ENCODE assay signal across 13 cellular contexts in genomic region chr1:231605389-231606100, GRCh38. TPM values are rescaled to one million over a fixed set of nuclear protein-coding genes. Genes with fewer than 3 reads are reported as not detected.
DNase-seq lines count a peak whose midpoint lies in the region; ATAC-seq and TF ChIP-seq lines count a peak whose summit lies in the region.
"Had no signal": no experiment of that assay in that cellular context is flagged by ENCODE, and none has a peak within 500 bp of the region (broad histone marks: within the 10 kb centered on the region; RNA-seq: fewer than 3 reads in every experiment).

No MANE protein-coding gene starts in this region.

- no peaks in the 10 kb centered on the region for H3K9me1 ChIP-seq in IMR-90 (ENCODE audit: insufficient read depth, low read length)

- WGBS in IMR-90 (ENCODE audit: extremely low coverage in 2 of 2, insufficient read length in 1 of 2), 2 experiments = 51% methylated on average over 5 of the region's 7 CpGs; no CpG with 5 or more reads in 1 of the 2 experiments
- WGBS in prostate gland = 80% methylated on average over 7 of the region's 7 CpGs

- H3K23ac ChIP-seq in IMR-90 (ENCODE audit: low read depth, low read length) = 0 out of 2 replicates have a peak overlapping the region, but pooled peaks have one; percentile 14

- H4K91ac ChIP-seq in IMR-90 (ENCODE audit: insufficient read depth, low read depth, low read length) = no peak overlapping the region

- no peak overlapping the region for H4K8ac ChIP-seq in IMR-90 (ENCODE audit: low read depth in 2 of 2, low read length in 2 of 2)

- DNase-seq in IMR-90 = no peak
- DNase-seq in T-helper 17 cell = no peak
- no peak for DNase-seq in naive thymus-derived CD4-positive, alpha-beta T cell
- no peak for DNase-seq in prostate gland (ENCODE audit: low spot score)
- DNase-seq in NCI-H1417 treated with DMSO at 0.1 percent for 48 hours (lab: John Stamatoyannopoulos, UW) = no peak
- no peak for DNase-seq in ascending aorta (ENCODE audit: low spot score in 2 of 2)
- DNase-seq: DMS153, NCI-H1436, NCI-H2081, NCI-H69, Peyer's patch, SHP77 had no signal

- H3K9me3 ChIP-seq in BLaER1 treated with 17β-estradiol and CSF1 and Interleukin-3, amounts not matched to agents 10 nM and 100 nM (replicated peaks in 1 of 11) = peaks cover 6 to 33% (median 17%) of the 10 kb centered on the region in 11 experiments; a peak in 21 of 22 replicates
- H3K9me3 ChIP-seq in IMR-90 (ENCODE audit: control insufficient read depth, insufficient read depth, low read length) (no peaks in the 10 kb centered on the region), T-helper 17 cell (ENCODE audit: control insufficient read depth, low read length, poor library complexity, severe bottlenecking) (no peaks in the 10 kb centered on the region), prostate gland (no peaks in the 10 kb centered on the region), ascending aorta (no peaks in the 10 kb centered on the region)
- H3K9me3 ChIP-seq in naive thymus-derived CD4-positive, alpha-beta T cell (ENCODE audit: control insufficient read depth in 2 of 3, low read length in 3 of 3) = no peaks in the 10 kb centered on the region
- H3K9me3 ChIP-seq: Peyer's patch had no signal

- CTCF ChIA-PET in IMR-90 (lab: Yijun Ruan, JAX) = no interaction called here
- CTCF ChIA-PET in naive thymus-derived CD4-positive, alpha-beta T cell (lab: Charles Lee) = interaction anchor here (0.8 to 1.7 kb wide), 4 partner anchors 9 to 248 kb away, joined by 3 to 8 read pairs (median 4); no protein-coding TSS in a partner anchor

- H3K9me3 Mint-ChIP-seq in naive thymus-derived CD4-positive, alpha-beta T cell = no peaks in the 10 kb centered on the region

- no peak overlapping the region for H3K4ac ChIP-seq in IMR-90 (ENCODE audit: low read depth, low read length)

- peak overlapping the region; percentile 11; the same call in 1 of the 2 replicates for H3K56ac ChIP-seq in IMR-90 (ENCODE audit: extremely low read depth, insufficient read depth, low read length)

- peak overlapping the region in 3 of 11 experiments; percentile 6 to 19 (median 6); a peak in 3 of 22 replicates for H3K27ac ChIP-seq in BLaER1 treated with 17β-estradiol and CSF1 and Interleukin-3, amounts not matched to agents 10 nM and 100 nM
- H3K27ac ChIP-seq in IMR-90 (ENCODE audit: insufficient read depth, low read length) (no peak overlapping the region), prostate gland (no peak overlapping the region), ascending aorta (no peak overlapping the region)
- no peak overlapping the region for H3K27ac ChIP-seq in naive thymus-derived CD4-positive, alpha-beta T cell (ENCODE audit: low read depth, low read length)
- H3K27ac ChIP-seq: Peyer's patch had no signal

- H3K14ac ChIP-seq in IMR-90 (replicated peaks; ENCODE audit: low read depth, low read length) = no peak overlapping the region

- no peak overlapping the region for H2BK15ac ChIP-seq in IMR-90 (ENCODE audit: low read depth, low read length)

- H3K36me3 Mint-ChIP-seq in T-helper 17 cell (ENCODE audit: low read depth) = peaks cover 1% of the 10 kb centered on the region
- peaks cover 0 to 4% (median 0%) of the 10 kb centered on the region in 5 donors for H3K36me3 Mint-ChIP-seq in naive thymus-derived CD4-positive, alpha-beta T cell

- no peak overlapping the region for H2AK9ac ChIP-seq in IMR-90 (replicated peaks; ENCODE audit: low read depth, low read length, poor library complexity)

- peaks cover 19 to 38% (median 31%) of the 10 kb centered on the region in 10 experiments for H3K4me1 ChIP-seq in BLaER1 treated with 17β-estradiol and CSF1 and Interleukin-3, amounts not matched to agents 10 nM and 100 nM
- no peaks in the 10 kb centered on the region; the same call in 1 of the 2 replicates for H3K4me1 ChIP-seq in IMR-90 (ENCODE audit: control insufficient read depth, insufficient read depth, low read length)
- H3K4me1 ChIP-seq in naive thymus-derived CD4-positive, alpha-beta T cell (ENCODE audit: control insufficient read depth in 2 of 2, insufficient read depth in 2 of 2, low read length in 2 of 2) = peaks cover 0 to 2% of the 10 kb centered on the region in 2 donors
- no peaks in the 10 kb centered on the region for H3K4me1 ChIP-seq in prostate gland (replicated peaks)
- peaks cover 0 to 3% of the 10 kb centered on the region in 2 donors for H3K4me1 ChIP-seq in ascending aorta
- H3K4me1 ChIP-seq: Peyer's patch had no signal

- dilution Hi-C loops in IMR-90 (cut with HindIII; ENCODE audit: low sequenced_read_pairs, unreplicated experiment) = no loop called here

- ATAC-seq in IMR-90 (ENCODE audit: low read depth) (no peak), T-helper 17 cell (no peak)
- peak; percentile 58 for ATAC-seq in naive thymus-derived CD4-positive, alpha-beta T cell

- no peak overlapping the region for H2BK20ac ChIP-seq in IMR-90 (ENCODE audit: low read depth, low read length)

- peaks cover 9% of the 10 kb centered on the region for H3K4me1 Mint-ChIP-seq in T-helper 17 cell
- H3K4me1 Mint-ChIP-seq in naive thymus-derived CD4-positive, alpha-beta T cell = peaks cover 15 to 27% (median 19%) of the 10 kb centered on the region in 7 donors

- H3K4me3 ChIP-seq in BLaER1 treated with 17β-estradiol and CSF1 and Interleukin-3, amounts not matched to agents 10 nM and 100 nM = no peak overlapping the region
- H3K4me3 ChIP-seq in IMR-90 (ENCODE audit: insufficient read depth, low read depth, low read length) (no peak overlapping the region), prostate gland (no peak overlapping the region), ascending aorta (no peak overlapping the region)
- no peak overlapping the region for H3K4me3 ChIP-seq in naive thymus-derived CD4-positive, alpha-beta T cell (ENCODE audit: low read length)
- H3K4me3 ChIP-seq: Peyer's patch had no signal

- H3K18ac ChIP-seq in IMR-90 (ENCODE audit: low read depth, low read length) = no peak overlapping the region

- no peaks in the 10 kb centered on the region for H3K27me3 Mint-ChIP-seq in T-helper 17 cell
- H3K27me3 Mint-ChIP-seq in naive thymus-derived CD4-positive, alpha-beta T cell = peaks cover 0 to 22% (median 0%) of the 10 kb centered on the region in 5 donors

- H3K79me1 ChIP-seq in IMR-90 (ENCODE audit: low read depth in 1 of 2, low read length in 2 of 2) = no peaks in the 10 kb centered on the region

- TF ChIP-seq POLR2A in IMR-90 (IDR thresholded peaks at IDR 0.05; ENCODE audit: low read depth, low read length) (no peak), prostate gland (IDR thresholded peaks at IDR 0.05) (no peak)

- H3K4me2 ChIP-seq in BLaER1 treated with 17β-estradiol and CSF1 and Interleukin-3, amounts not matched to agents 10 nM and 100 nM = peak overlapping the region; percentile 14 to 47 (median 38); a peak in 20 of 22 replicates
- H3K4me2 ChIP-seq in IMR-90 (ENCODE audit: low read depth, low read length) = no peak overlapping the region

- TF ChIP-seq CTCF in IMR-90 (conservative IDR thresholded peaks at IDR 0.05; ENCODE audit: low read depth, low read length) = no peak
- no peak for TF ChIP-seq CTCF in prostate gland (IDR thresholded peaks at IDR 0.05)
- no peak for TF ChIP-seq CTCF in ascending aorta (IDR thresholded peaks at IDR 0.05)

- no peak overlapping the region for H2AK5ac ChIP-seq in IMR-90 (ENCODE audit: low read depth, low read length)

- BruUV-seq in IMR-90 (replicated peaks; lab: Mats Ljungman, UMichigan) = no TSS peak

- no peak overlapping the region for H4K5ac ChIP-seq in IMR-90 (ENCODE audit: low read depth, low read length)

- H2BK5ac ChIP-seq in IMR-90 (ENCODE audit: low read depth, low read length, poor library complexity, severe bottlenecking) = no peak overlapping the region

- intact Hi-C loops in IMR-90 (cut with micrococcal nuclease) (no loop called here), prostate gland (cut with DNase I) (no loop called here), ascending aorta (cut with DNase I) (no loop called here)
- intact Hi-C loops in naive thymus-derived CD4-positive, alpha-beta T cell (cut with micrococcal nuclease) = loop anchor here (2.0 to 10.0 kb wide), 3 partner anchors 365 to 691 kb away; partner anchors contain the start of genes FAM89A (in 1 of the 2) and GNPAT (in 1 of the 2)

- no peak overlapping the region for H3K4me3 Mint-ChIP-seq in T-helper 17 cell
- peak overlapping the region in 1 of 10 donors; percentile 58 for H3K4me3 Mint-ChIP-seq in naive thymus-derived CD4-positive, alpha-beta T cell

- POLR2A ChIA-PET in IMR-90 (lab: Charles Lee; ENCODE audit: unreplicated experiment) = no interaction called here
- POLR2A ChIA-PET in naive thymus-derived CD4-positive, alpha-beta T cell (lab: Charles Lee) = interaction anchor here (1.0 to 2.2 kb wide), 3 partner anchors 11 to 182 kb away, joined by 3 to 9 read pairs (median 5); partner anchors contain the start of gene DISC1

- peak overlapping the region in 7 of 11 experiments; percentile 8 to 45 (median 30); a peak in 7 of 22 replicates for H3K9ac ChIP-seq in BLaER1 treated with 17β-estradiol and CSF1 and Interleukin-3, amounts not matched to agents 10 nM and 100 nM
- no peak overlapping the region for H3K9ac ChIP-seq in IMR-90 (ENCODE audit: low read depth, low read length)

- H2BK120ac ChIP-seq in IMR-90 (ENCODE audit: low read depth, low read length) = no peak overlapping the region

- H3K27ac Mint-ChIP-seq in T-helper 17 cell = peak overlapping the region; percentile 47
- peak overlapping the region in 3 of 9 donors; percentile 28 to 90 (median 66) for H3K27ac Mint-ChIP-seq in naive thymus-derived CD4-positive, alpha-beta T cell

- no peak for TF ChIP-seq RAD21 in IMR-90 (IDR thresholded peaks at IDR 0.05; ENCODE audit: low read length)

- 0 out of 22 replicates have a peak, but pooled peaks cover 0 to 5% (median 0%) of the 10 kb centered on the region in 11 experiments for H3K36me3 ChIP-seq in BLaER1 treated with 17β-estradiol and CSF1 and Interleukin-3, amounts not matched to agents 10 nM and 100 nM
- no peaks in the 10 kb centered on the region for H3K36me3 ChIP-seq in IMR-90 (ENCODE audit: control insufficient read depth, insufficient read depth, low read length)
- H3K36me3 ChIP-seq in naive thymus-derived CD4-positive, alpha-beta T cell (ENCODE audit: control insufficient read depth in 2 of 3, insufficient read depth in 3 of 3, low read length in 3 of 3) = no peaks in the 10 kb centered on the region
- H3K36me3 ChIP-seq in prostate gland = no peaks in the 10 kb centered on the region
- no peaks in the 10 kb centered on the region for H3K36me3 ChIP-seq in ascending aorta
- H3K36me3 ChIP-seq: Peyer's patch had no signal

- no peak overlapping the region for H2AFZ ChIP-seq in IMR-90 (replicated peaks; ENCODE audit: low read length, poor library complexity)

- no peaks in the 10 kb centered on the region for H3K27me3 ChIP-seq in BLaER1 treated with 17β-estradiol and CSF1 and Interleukin-3, amounts not matched to agents 10 nM and 100 nM
- H3K27me3 ChIP-seq in IMR-90 (ENCODE audit: control insufficient read depth, insufficient read depth, low read length) (no peaks in the 10 kb centered on the region), prostate gland (replicated peaks; ENCODE audit: insufficient read depth) (no peaks in the 10 kb centered on the region), ascending aorta (no peaks in the 10 kb centered on the region)
- no peaks in the 10 kb centered on the region for H3K27me3 ChIP-seq in naive thymus-derived CD4-positive, alpha-beta T cell (ENCODE audit: control insufficient read depth in 2 of 2, insufficient read depth in 2 of 2, low read length in 2 of 2)
- H3K27me3 ChIP-seq: Peyer's patch had no signal

- H4K20me1 ChIP-seq in BLaER1 treated with 17β-estradiol and CSF1 and Interleukin-3, amounts not matched to agents 10 nM and 100 nM = no peaks in the 10 kb centered on the region
- H4K20me1 ChIP-seq in IMR-90 (ENCODE audit: insufficient read depth, low read length) = no peaks in the 10 kb centered on the region

- in situ Hi-C loops in IMR-90 (cut with MboI; ENCODE audit: low sequenced_read_pairs) = no loop called here

RNA-seq across cellular contexts. Expression of gene DISC1, which starts 21.0 kb away (rescaled TPM):
- total RNA-seq in IMR-90 (2012; rRNA removed) (6.1 and 7.0 TPM in 2 replicates), T-helper 17 cell (10 to 100 TPM; 16.2 to 17.4 TPM), prostate gland (1 to 10 TPM; 6.7 to 9.3 TPM), ascending aorta (16.0 TPM)
- polyA plus RNA-seq in IMR-90 (2012; rRNA removed) = 1.8 and 2.2 TPM in 2 replicates
- polyA plus RNA-seq in IMR-90 (2012; cell fraction: cytosol; rRNA removed) = 1.1 and 1.7 TPM in 2 replicates
- 3.9 and 6.5 TPM in 2 replicates for polyA plus RNA-seq in IMR-90 (2012; cell fraction: nucleus; rRNA removed; ENCODE audit: low replicate concordance)
- total RNA-seq in naive thymus-derived CD4-positive, alpha-beta T cell = 10 to 100 TPM; 17.1 to 33.8 (median 23.5) TPM
- polyA plus RNA-seq in naive thymus-derived CD4-positive, alpha-beta T cell = 1 to 10 TPM; 7.8 to 9.0 TPM

Comparison
In these comparisons a context has a peak if more than half of its experiments do, and no peak if none do; other contexts are left out.
1. intact Hi-C loops: an anchor here in naive thymus-derived CD4-positive, alpha-beta T cell (2.0 to 10.0 kb wide); none called in IMR-90, prostate gland and ascending aorta.